Comparison of ENCODE assay signal across 1 cellular context in genomic region chr5:41883243-41883642, GRCh38.
A peak's percentile ranks its signal among the peaks of the same experiment; 100 is the strongest.
TF ChIP-seq lines count a peak whose summit lies in the region.

No MANE protein-coding gene starts in this region.

TF ChIP-seq in K562, 482 proteins besides CTCF, POLR2A, EP300 and RAD21 (continued from another document and continues in another):
- TF ChIP-seq IRF9 (tag; IDR thresholded peaks at IDR 0.05) (no peak), ZFX (CRISPR knock-in tag; IDR thresholded peaks at IDR 0.05) (peak; percentile 55), MCM3 (IDR thresholded peaks at IDR 0.05) (no peak), MITF (IDR thresholded peaks at IDR 0.05) (0 out of 2 replicates have a peak, but pooled peaks have one; percentile 51), NKRF (IDR thresholded peaks at IDR 0.05; ENCODE audit: borderline replicate concordance) (no peak), FOXK2 (conservative IDR thresholded peaks at IDR 0.05 in 1 of 2, IDR thresholded peaks at IDR 0.05 in 1 of 2; ENCODE audit: low read depth in 2 of 2) (peak in 1 of 2 experiments; percentile 68; a peak in 3 of 4 replicates), POLR3A (IDR thresholded peaks at IDR 0.05; ENCODE audit: borderline replicate concordance, extremely low read depth, insufficient read depth, insufficient read length) (no peak), KLF16 (IDR thresholded peaks at IDR 0.05) (peak; percentile 81), CSDE1 (IDR thresholded peaks at IDR 0.05) (no peak), SRSF9 (IDR thresholded peaks at IDR 0.05; ENCODE audit: borderline replicate concordance, low read depth, low read length) (no peak), CAMTA2 (CRISPR knock-in tag; conservative IDR thresholded peaks at IDR 0.05) (no peak), DPF2 (IDR thresholded peaks at IDR 0.05) (peak; percentile 85), TAF9B (IDR thresholded peaks at IDR 0.05; ENCODE audit: partially characterized antibody) (peak; percentile 44), ZBTB11 (CRISPR knock-in tag; IDR thresholded peaks at IDR 0.05) (0 out of 6 replicates have a peak, but pooled peaks of 1 of the 3 experiments have one; percentile 34), CLOCK (CRISPR knock-in tag; IDR thresholded peaks at IDR 0.05; ENCODE audit: borderline replicate concordance) (no peak), NEUROD1 (IDR thresholded peaks at IDR 0.05; ENCODE audit: borderline replicate concordance, low read depth, low read length, partially characterized antibody) (no peak), HMGXB4 (CRISPR knock-in tag; IDR thresholded peaks at IDR 0.05) (no peak), ZNF124 (CRISPR knock-in tag; IDR thresholded peaks at IDR 0.05) (no peak), ZNF512 (tag; IDR thresholded peaks at IDR 0.05) (no peak), HSF4 (CRISPR knock-in tag; IDR thresholded peaks at IDR 0.05; ENCODE audit: borderline replicate concordance) (no peak), POLR2AphosphoS5 (IDR thresholded peaks at IDR 0.05; ENCODE audit: control insufficient read depth, insufficient read depth, low read depth, low read length) (peak; percentile 66; the same call in 1 of the 2 replicates), MYC (IDR thresholded peaks at IDR 0.05; ENCODE audit: low read depth, low read length) (peak; percentile 73; the same call in 1 of the 2 replicates), MYC (CRISPR knock-in tag; IDR thresholded peaks at IDR 0.05; ENCODE audit: borderline replicate concordance, low read depth) (no peak), DNMT1 (IDR thresholded peaks at IDR 0.05) (no peak), MTA3 (IDR thresholded peaks at IDR 0.05; ENCODE audit: borderline replicate concordance) (0 out of 2 replicates have a peak, but pooled peaks have one; percentile 55), ZNF77 (CRISPR knock-in tag; IDR thresholded peaks at IDR 0.05) (no peak), ATF1 (CRISPR knock-in tag; IDR thresholded peaks at IDR 0.05) (no peak), ATF1 (tag; IDR thresholded peaks at IDR 0.05) (peak; percentile 71), ZMIZ1 (IDR thresholded peaks at IDR 0.05; ENCODE audit: low read depth in 2 of 2, low read length in 2 of 2) (peak in 1 of 2 experiments; percentile 65; a peak in 1 of 4 replicates), L3MBTL2 (IDR thresholded peaks at IDR 0.05) (peak; percentile 66; the same call in 1 of the 2 replicates), TAL1 (IDR thresholded peaks at IDR 0.05) (peak; percentile 84), RAD51 (IDR thresholded peaks at IDR 0.05; ENCODE audit: borderline replicate concordance, low read depth) (peak; percentile 23; the same call in 1 of the 2 replicates), ZNF79 (CRISPR knock-in tag; IDR thresholded peaks at IDR 0.05; ENCODE audit: low read depth) (no peak), HDGF (IDR thresholded peaks at IDR 0.05) (no peak), NONO (IDR thresholded peaks at IDR 0.05; ENCODE audit: low read depth in 2 of 2, low read length in 1 of 2) (no peak), CHAMP1 (IDR thresholded peaks at IDR 0.05) (peak; percentile 74; the same call in 1 of the 2 replicates), MAZ (CRISPR knock-in tag; conservative IDR thresholded peaks at IDR 0.05 in 1 of 2, IDR thresholded peaks at IDR 0.05 in 1 of 2) (peak in 1 of 2 experiments; percentile 36; a peak in 1 of 4 replicates)
